In the genomic region with DNA sequence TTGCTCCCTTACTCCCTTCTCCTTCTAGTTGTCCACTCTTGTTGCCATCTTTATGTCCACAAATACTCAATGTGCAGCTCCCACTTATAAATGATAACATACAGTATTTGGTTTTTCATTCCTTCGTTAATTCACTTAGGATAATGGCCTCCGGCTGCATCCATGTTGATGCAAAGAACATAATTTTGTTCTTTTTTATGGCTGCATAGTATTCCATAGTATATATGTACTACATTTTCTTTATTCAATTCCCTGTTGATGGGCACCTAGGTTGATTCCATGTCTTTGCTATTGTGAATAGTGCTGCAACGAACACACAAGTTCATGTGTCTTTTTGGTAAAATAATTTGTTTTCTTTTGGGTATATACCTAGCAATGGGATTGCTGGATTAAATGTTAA, we compare ENCODE assay signal across 28 cellular contexts.
"Had no signal": no experiment of that assay in that cellular context is flagged by ENCODE, and none has a peak within 500 bp of the region (broad histone marks: within the 10 kb centered on the region; RNA-seq: fewer than 3 reads in every experiment).

No MANE protein-coding gene starts in this region.

- H3K9me3 Mint-ChIP-seq: effector memory CD8-positive, alpha-beta T cell had no signal

- H3K4me3 ChIP-seq: colonic mucosa, coronary artery, dorsolateral prefrontal cortex, esophagus muscularis mucosa, esophagus squamous epithelium, gastrocnemius medialis, gastroesophageal sphincter, heart left ventricle, heart right ventricle, hepatocyte had no signal

- DNase-seq: colonic mucosa; cortex of kidney; dermis blood vessel endothelial cell; dorsolateral prefrontal cortex; effector CD4-positive, alpha-beta T cell; effector CD8-positive, alpha-beta T cell; effector memory CD4-positive, alpha-beta T cell; effector memory CD8-positive, alpha-beta T cell; endodermal cell; erythroblast; esophagus squamous epithelium; foreskin fibroblast; foreskin keratinocyte; foreskin melanocyte; gastrocnemius medialis; glutamatergic neuron; head of caudate nucleus; heart left ventricle; heart right ventricle had no signal

- H3K9me3 ChIP-seq: colonic mucosa, esophagus squamous epithelium, gastrocnemius medialis, gastroesophageal sphincter had no signal

- FAIRE-seq: endometrium, endothelial cell of umbilical vein had no signal

- H2AFZ ChIP-seq: hepatocyte had no signal

- H3K4me3 Mint-ChIP-seq: dendritic cell treated with granulocyte-macrophage colony-stimulating factor and Interleukin-4, amounts not matched to agents 40 ng/mL and 50 ng/mL, for 4 days; effector memory CD8-positive, alpha-beta T cell; endodermal cell had no signal

- H3K4me2 ChIP-seq: hepatocyte had no signal

- ATAC-seq: effector memory CD8-positive, alpha-beta T cell; esophagus mucosa; foreskin keratinocyte; gastrocnemius medialis; gastroesophageal sphincter; heart left ventricle; heart right ventricle had no signal

- H3K36me3 ChIP-seq: colonic mucosa, esophagus muscularis mucosa, esophagus squamous epithelium, gastrocnemius medialis, gastroesophageal sphincter, heart left ventricle, heart right ventricle had no signal

- H3K27ac Mint-ChIP-seq: dendritic cell treated with granulocyte-macrophage colony-stimulating factor and Interleukin-4, amounts not matched to agents 40 ng/mL and 50 ng/mL, for 4 days; effector memory CD8-positive, alpha-beta T cell; endodermal cell had no signal

- H3K4me1 ChIP-seq: colonic mucosa, esophagus muscularis mucosa, esophagus squamous epithelium, foreskin keratinocyte, gastrocnemius medialis, gastroesophageal sphincter, heart left ventricle, heart right ventricle had no signal

- H3K27ac ChIP-seq: colonic mucosa, coronary artery, dorsolateral prefrontal cortex, epithelial cell of prostate, esophagus muscularis mucosa, esophagus squamous epithelium, foreskin keratinocyte, gastrocnemius medialis, gastroesophageal sphincter, heart left ventricle, heart right ventricle, hepatocyte had no signal

- H3K27me3 ChIP-seq: colonic mucosa, dorsolateral prefrontal cortex, esophagus muscularis mucosa, esophagus squamous epithelium, foreskin keratinocyte, gastrocnemius medialis, gastroesophageal sphincter, heart left ventricle, heart right ventricle, hepatocyte had no signal

- H3K79me2 ChIP-seq: hepatocyte had no signal
